In genomic region chr1:63729227-63729620, GRCh38 we compare ENCODE assay signal across 1 cellular context.
TF ChIP-seq lines count a peak whose summit lies in the region.

No MANE protein-coding gene starts in this region.

TF ChIP-seq in GM23338, 12 proteins besides CTCF, POLR2A, EP300 and RAD21 (continued from another document):
- TF ChIP-seq REST (IDR thresholded peaks at IDR 0.05; ENCODE audit: unreplicated experiment), result no peak
- no peak for TF ChIP-seq POLR2AphosphoS5 (IDR thresholded peaks at IDR 0.05; ENCODE audit: low read depth)
- TF ChIP-seq CREB1 (CRISPR knock-in tag; IDR thresholded peaks at IDR 0.05; ENCODE audit: low read depth), result no peak
- no peak for TF ChIP-seq EZH2 (IDR thresholded peaks at IDR 0.05; ENCODE audit: low read depth, unreplicated experiment)
- no peak for TF ChIP-seq ZNF331 (CRISPR knock-in tag; IDR thresholded peaks at IDR 0.05; ENCODE audit: low read depth)
- TF ChIP-seq ZNF114 (CRISPR knock-in tag; IDR thresholded peaks at IDR 0.05), result no peak
- TF ChIP-seq ZNF462 (CRISPR knock-in tag; IDR thresholded peaks at IDR 0.05), result no peak
- no peak for TF ChIP-seq JUNB (IDR thresholded peaks at IDR 0.05; ENCODE audit: unreplicated experiment)
- no peak for TF ChIP-seq STAT1 (IDR thresholded peaks at IDR 0.05; ENCODE audit: unreplicated experiment)
